ENCODE assay signal across 8 cellular contexts in the genomic region with DNA sequence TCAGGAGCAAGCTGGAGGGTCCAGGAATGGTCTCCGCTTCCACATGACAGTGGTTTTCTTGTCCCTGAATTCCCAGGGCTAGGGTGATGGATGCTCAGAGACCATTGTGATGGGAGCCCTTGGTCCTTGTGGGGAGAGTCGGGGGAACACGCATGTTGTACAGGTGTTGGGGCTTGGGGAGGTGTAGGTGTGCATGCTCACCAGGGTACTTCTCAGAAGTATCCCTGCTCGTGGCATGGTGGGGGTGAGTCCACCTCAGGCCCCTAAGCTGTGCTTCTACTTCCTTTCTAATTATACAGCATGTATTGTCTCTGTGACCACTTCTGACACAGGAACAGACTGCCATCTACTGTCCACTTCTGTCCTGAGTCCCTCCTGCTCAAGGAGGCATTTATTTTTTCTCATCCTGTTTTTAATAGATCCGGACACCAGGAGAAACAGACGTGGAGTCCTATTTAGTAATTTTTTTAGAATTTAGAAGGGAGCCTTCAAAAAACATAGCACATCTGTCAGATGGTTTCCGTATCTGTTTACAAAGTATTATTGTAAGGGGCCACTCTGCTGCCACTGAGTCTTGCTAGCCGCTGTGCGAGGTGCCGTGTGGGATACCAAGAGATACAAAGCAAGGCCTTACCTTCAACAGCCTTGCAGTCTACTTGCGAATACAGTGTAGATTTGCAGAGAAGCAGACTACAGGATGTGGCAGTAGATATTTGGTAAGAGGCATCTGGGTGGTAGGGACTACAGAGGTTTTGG. TPM values are rescaled to one million over a fixed set of nuclear protein-coding genes. Genes with fewer than 3 reads are reported as not detected.
A peak's percentile ranks its signal among the peaks of the same experiment; 100 is the strongest.
DNase-seq lines count a peak whose midpoint lies in the region; ATAC-seq and TF ChIP-seq lines count a peak whose summit lies in the region.

No MANE protein-coding gene starts in this region.

- no peak overlapping the region for H2AFZ ChIP-seq in mammary epithelial cell (ENCODE audit: low read depth, low read length)

- no peak overlapping the region for H3K27ac ChIP-seq in mammary epithelial cell (ENCODE audit: insufficient read depth, low read depth, low read length)
- H3K27ac ChIP-seq in lower lobe of right lung = no peak overlapping the region

- no peak overlapping the region for H3K27ac Mint-ChIP-seq in activated T-cell treated with anti-CD3 and anti-CD28 coated beads, Interleukin-2, amount 50 U/mL, for 24 hours
- H3K27ac Mint-ChIP-seq in activated naive CD8-positive, alpha-beta T cell treated with anti-CD3 and anti-CD28 coated beads, Interleukin-2, amount 50 U/mL, for 24 hours = no peak overlapping the region

- H3K9me3 Mint-ChIP-seq in activated T-cell treated with anti-CD3 and anti-CD28 coated beads, Interleukin-2, amount 50 U/mL, for 24 hours = no peaks in the 10 kb centered on the region
- H3K9me3 Mint-ChIP-seq in activated naive CD8-positive, alpha-beta T cell treated with anti-CD3 and anti-CD28 coated beads, Interleukin-2, amount 50 U/mL, for 24 hours = no peaks in the 10 kb centered on the region

- BruUV-seq in mammary epithelial cell (replicated peaks; lab: Mats Ljungman, UMichigan) = no TSS peak

- peaks cover 5% of the 10 kb centered on the region for H3K4me1 ChIP-seq in mammary epithelial cell (ENCODE audit: insufficient read depth, low read length)
- no peaks in the 10 kb centered on the region for H3K4me1 ChIP-seq in lower lobe of right lung

- ATAC-seq in lower lobe of right lung = peak in 1 of 2 donors; percentile 63
- no peak for ATAC-seq in activated naive CD8-positive, alpha-beta T cell treated with anti-CD3 and anti-CD28 coated beads, Interleukin-2, amount 50 U/mL, for 24 hours

- H4K20me1 ChIP-seq in mammary epithelial cell (ENCODE audit: insufficient read depth, low read length) = no peaks in the 10 kb centered on the region

- no peak for TF ChIP-seq POLR2A in lower leg skin (IDR thresholded peaks at IDR 0.05)

- no peak overlapping the region for H3K9ac ChIP-seq in mammary epithelial cell (ENCODE audit: insufficient read depth, low read length)

- TF ChIP-seq CTCF in GM12865 (IDR thresholded peaks at IDR 0.05; ENCODE audit: insufficient read depth, low read depth, low read length, missing control alignments) (peak; percentile 12), mammary epithelial cell (conservative IDR thresholded peaks at IDR 0.05 in 1 of 2, IDR thresholded peaks at IDR 0.05 in 1 of 2; ENCODE audit: extremely low read depth in 1 of 2, insufficient read depth in 1 of 2, low read depth in 1 of 2, low read length in 2 of 2) (peak; percentile 83 to 87), lower lobe of right lung (IDR thresholded peaks at IDR 0.05) (peak; percentile 50), lower leg skin (IDR thresholded peaks at IDR 0.05) (no peak)

- H3K4me1 Mint-ChIP-seq in activated T-cell treated with anti-CD3 and anti-CD28 coated beads, Interleukin-2, amount 50 U/mL, for 24 hours (ENCODE audit: low read depth) = no peaks in the 10 kb centered on the region
- H3K4me1 Mint-ChIP-seq in activated naive CD8-positive, alpha-beta T cell treated with anti-CD3 and anti-CD28 coated beads, Interleukin-2, amount 50 U/mL, for 24 hours = no peaks in the 10 kb centered on the region

- H3K79me2 ChIP-seq in mammary epithelial cell (ENCODE audit: insufficient read depth, low read length) = no peaks in the 10 kb centered on the region

- no peaks in the 10 kb centered on the region for H3K9me3 ChIP-seq in mammary epithelial cell (replicated peaks; ENCODE audit: insufficient read depth, low read length)
- H3K9me3 ChIP-seq in lower lobe of right lung = no peaks in the 10 kb centered on the region

- dilution Hi-C loops in mammary epithelial cell (cut with HindIII; ENCODE audit: low sequenced_read_pairs) = no loop called here

- CTCF ChIA-PET in mammary epithelial cell (lab: Charles Lee; ENCODE audit: low non-redundant PET) = no interaction called here

- H3K36me3 Mint-ChIP-seq in activated T-cell treated with anti-CD3 and anti-CD28 coated beads, Interleukin-2, amount 50 U/mL, for 24 hours (ENCODE audit: low read depth) = no peaks in the 10 kb centered on the region
- H3K36me3 Mint-ChIP-seq in activated naive CD8-positive, alpha-beta T cell treated with anti-CD3 and anti-CD28 coated beads, Interleukin-2, amount 50 U/mL, for 24 hours (ENCODE audit: low read depth) = no peaks in the 10 kb centered on the region

- in situ Hi-C loops in mammary epithelial cell (cut with MboI; ENCODE audit: low sequenced_read_pairs in 2 of 2) = loop anchor here (10.0 kb wide), 2 partner anchors 248 to 418 kb away; no protein-coding TSS in a partner anchor

- H3K4me3 ChIP-seq in GM12865 (ENCODE audit: low read depth, low read length) (no peak overlapping the region), mammary epithelial cell (replicated peaks in 1 of 3; ENCODE audit: insufficient read depth in 1 of 3, low read depth in 2 of 3, low read length in 3 of 3) (no peak overlapping the region), lower lobe of right lung (no peak overlapping the region), lower leg skin (ENCODE audit: low read depth, poor library complexity, severe bottlenecking) (no peak overlapping the region)

- no peak overlapping the region for H3K4me3 Mint-ChIP-seq in activated T-cell treated with anti-CD3 and anti-CD28 coated beads, Interleukin-2, amount 50 U/mL, for 24 hours
- no peak overlapping the region for H3K4me3 Mint-ChIP-seq in activated naive CD8-positive, alpha-beta T cell treated with anti-CD3 and anti-CD28 coated beads, Interleukin-2, amount 50 U/mL, for 24 hours

- DNase-seq in GM12865 (ENCODE audit: low read depth) (peak; percentile 21), NCI-H1930 (lab: John Stamatoyannopoulos, UW) (peak; percentile 37 to 43), mammary epithelial cell (peak; percentile 43), lower lobe of right lung (no peak), lower leg skin (ENCODE audit: low spot score in 2 of 2) (no peak), NCI-H1048 (lab: John Stamatoyannopoulos, UW) (no peak)
- no peak for DNase-seq in activated T-cell treated with anti-CD3 and anti-CD28 coated beads, Interleukin-2, amount 50 U/mL, for 24 hours
- DNase-seq in activated naive CD8-positive, alpha-beta T cell treated with anti-CD3 and anti-CD28 coated beads, Interleukin-2, amount 50 U/mL, for 24 hours = no peak

- intact Hi-C loops in mammary epithelial cell (cut with micrococcal nuclease) = loop anchor here (1.0 to 2.0 kb wide), 5 partner anchors 242 to 586 kb away; no protein-coding TSS in a partner anchor
- intact Hi-C loops in lower lobe of right lung (cut with DNase I) = no loop called here
- intact Hi-C loops in lower leg skin (cut with DNase I; ENCODE audit: low total_unique reads) = no loop called here

- peaks cover 33% of the 10 kb centered on the region for H3K27me3 Mint-ChIP-seq in activated T-cell treated with anti-CD3 and anti-CD28 coated beads, Interleukin-2, amount 50 U/mL, for 24 hours
- H3K27me3 Mint-ChIP-seq in activated naive CD8-positive, alpha-beta T cell treated with anti-CD3 and anti-CD28 coated beads, Interleukin-2, amount 50 U/mL, for 24 hours = peaks cover 23% of the 10 kb centered on the region

- H3K36me3 ChIP-seq in mammary epithelial cell (ENCODE audit: insufficient read depth, low read length) (no peaks in the 10 kb centered on the region), lower lobe of right lung (no peaks in the 10 kb centered on the region)

- no peak overlapping the region for H3K4me2 ChIP-seq in mammary epithelial cell (ENCODE audit: insufficient read depth, low read depth, low read length)

- H3K27me3 ChIP-seq in mammary epithelial cell (ENCODE audit: insufficient read depth, low read length) = peaks cover under 1% of the 10 kb centered on the region
- H3K27me3 ChIP-seq in lower lobe of right lung (ENCODE audit: low read depth) = peaks cover 13% of the 10 kb centered on the region

- WGBS in mammary epithelial cell (ENCODE audit: low coverage, missing lambda C conversion rate) = 48% methylated on average over 10 of the region's 11 CpGs
- 61 to 70% methylated on average over 10 to 11 of the region's 11 CpGs for WGBS in lower leg skin, 2 donors

RNA-seq across cellular contexts. Expression of gene NTF3, which starts 10.5 kb away (rescaled TPM):
- total RNA-seq in mammary epithelial cell (not detected), lower lobe of right lung (1.2 TPM), lower leg skin (1 to 10 TPM in 3 of 4 donors, under 1 TPM in 1; 0.42 to 2.2 (median 2.1) TPM)
- polyA plus RNA-seq in mammary epithelial cell = not detected
- not detected for polyA minus RNA-seq in mammary epithelial cell

Comparison
In these comparisons a context has a peak if more than half of its experiments do, and no peak if none do; other contexts are left out.
1. DNase-seq: peak in GM12865 (single experiment), NCI-H1930 (2 of 2) and mammary epithelial cell (single experiment); none in lower lobe of right lung (single experiment), activated T-cell treated with anti-CD3 and anti-CD28 coated beads, Interleukin-2, amount 50 U/mL, for 24 hours (single experiment), lower leg skin (0 of 2), activated naive CD8-positive, alpha-beta T cell treated with anti-CD3 and anti-CD28 coated beads, Interleukin-2, amount 50 U/mL, for 24 hours (single experiment) and NCI-H1048 (single experiment).
2. CTCF ChIP-seq: peak in GM12865 (single experiment), mammary epithelial cell (2 of 2) and lower lobe of right lung (single experiment); none in lower leg skin (0 of 3).